In genomic region chr3:113287818-113288648, GRCh38 we compare ENCODE assay signal across 9 cellular contexts.
DNase-seq lines count a peak whose midpoint lies in the region; ATAC-seq, FAIRE-seq and TF ChIP-seq lines count a peak whose summit lies in the region.
"Had no signal": no experiment of that assay in that cellular context is flagged by ENCODE, and none has a peak within 500 bp of the region (broad histone marks: within the 10 kb centered on the region; RNA-seq: fewer than 3 reads in every experiment).

No MANE protein-coding gene starts in this region.

- ATAC-seq in activated T-cell treated with anti-CD3 and anti-CD28 coated beads, Interleukin-2, amount 50 U/mL, for 72 hours (replicated peaks in 1 of 2): peak in 1 of 2 donors; percentile 32
- ATAC-seq in pancreas (peak; percentile 71 to 89 (median 84)), HG02763 (IDR thresholded peaks at IDR 0.05; ENCODE audit: unreplicated experiment) (no peak), HG03196 (IDR thresholded peaks at IDR 0.05; ENCODE audit: unreplicated experiment) (no peak)

- intact Hi-C loops in pancreas (cut with DNase I): loop anchor here (5.0 to 10.0 kb wide), 4 partner anchors 146 to 236 kb away; no protein-coding TSS in a partner anchor

- no peaks in the 10 kb centered on the region for H3K9me3 Mint-ChIP-seq in activated T-cell treated with anti-CD3 and anti-CD28 coated beads, Interleukin-2, amount 50 U/mL, for 72 hours

- 58 to 59% methylated on average over 5 of the region's 5 CpGs for WGBS in pancreas, 2 donors

- H3K36me3 Mint-ChIP-seq in activated T-cell treated with anti-CD3 and anti-CD28 coated beads, Interleukin-2, amount 50 U/mL, for 72 hours (ENCODE audit: insufficient read depth in 2 of 2): no peaks in the 10 kb centered on the region

- no peaks in the 10 kb centered on the region for H3K36me3 ChIP-seq in pancreas

- H3K4me3 ChIP-seq in HL-60 (replicated peaks; ENCODE audit: insufficient read depth, low read length): no peak overlapping the region
- H3K4me3 ChIP-seq in pancreas: no peak overlapping the region
- H3K4me3 ChIP-seq: SK-N-MC had no signal

- no peaks in the 10 kb centered on the region for H3K27me3 Mint-ChIP-seq in activated T-cell treated with anti-CD3 and anti-CD28 coated beads, Interleukin-2, amount 50 U/mL, for 72 hours (ENCODE audit: low read depth)

- no peak overlapping the region for H3K4me3 Mint-ChIP-seq in activated T-cell treated with anti-CD3 and anti-CD28 coated beads, Interleukin-2, amount 50 U/mL, for 72 hours

- H3K4me1 Mint-ChIP-seq in activated T-cell treated with anti-CD3 and anti-CD28 coated beads, Interleukin-2, amount 50 U/mL, for 72 hours (ENCODE audit: low read depth): peaks cover 9% of the 10 kb centered on the region

- TF ChIP-seq CTCF in HL-60 (IDR thresholded peaks at IDR 0.05; ENCODE audit: insufficient read depth, low read length) (peak; percentile 99), pancreas (IDR thresholded peaks at IDR 0.05) (peak; percentile 77 to 96 (median 92))

- no peak overlapping the region for H3K27ac Mint-ChIP-seq in activated T-cell treated with anti-CD3 and anti-CD28 coated beads, Interleukin-2, amount 50 U/mL, for 72 hours

- H3K27me3 ChIP-seq in HL-60 (ENCODE audit: insufficient read depth, poor library complexity, severe bottlenecking) (no peaks in the 10 kb centered on the region), pancreas (no peaks in the 10 kb centered on the region)

- H3K4me1 ChIP-seq in pancreas: peaks cover 0 to 7% (median 0%) of the 10 kb centered on the region in 3 donors

- FAIRE-seq in frontal cortex (lab: Jason Lieb, UNC) (peak; percentile 13), pancreas (lab: Jason Lieb, UNC) (peak; percentile 66)

- H3K27ac ChIP-seq in HL-60 (replicated peaks): no peak overlapping the region
- no peak overlapping the region for H3K27ac ChIP-seq in pancreas
- H3K27ac ChIP-seq: SK-N-MC had no signal

- DNase-seq in COR-L47 (lab: John Stamatoyannopoulos, UW) (peak; percentile 57), HL-60 (ENCODE audit: low read depth in 1 of 2, low spot score in 1 of 2) (peak; percentile 30 to 31), NOMO-1 treated with dmso at 0.1 percent for 144 hours (lab: John Stamatoyannopoulos, UW; ENCODE audit: unreplicated experiment) (peak; percentile 3), frontal cortex (ENCODE audit: low spot score in 2 of 2) (peak; percentile 63 to 70), pancreas (peak in 2 of 6 donors; percentile 37 to 64)
- peak; percentile 48 to 60 for DNase-seq in activated T-cell treated with anti-CD3 and anti-CD28 coated beads, Interleukin-2, amount 50 U/mL, for 72 hours

- no peaks in the 10 kb centered on the region for H3K9me3 ChIP-seq in pancreas

Comparison
In these comparisons a context has a peak if more than half of its experiments do, and no peak if none do; other contexts are left out.
1. ATAC-seq: peak in pancreas (4 of 4); none in HG02763 (single experiment) and HG03196 (single experiment).